ENCODE assay signal across 21 cellular contexts in the genomic region with DNA sequence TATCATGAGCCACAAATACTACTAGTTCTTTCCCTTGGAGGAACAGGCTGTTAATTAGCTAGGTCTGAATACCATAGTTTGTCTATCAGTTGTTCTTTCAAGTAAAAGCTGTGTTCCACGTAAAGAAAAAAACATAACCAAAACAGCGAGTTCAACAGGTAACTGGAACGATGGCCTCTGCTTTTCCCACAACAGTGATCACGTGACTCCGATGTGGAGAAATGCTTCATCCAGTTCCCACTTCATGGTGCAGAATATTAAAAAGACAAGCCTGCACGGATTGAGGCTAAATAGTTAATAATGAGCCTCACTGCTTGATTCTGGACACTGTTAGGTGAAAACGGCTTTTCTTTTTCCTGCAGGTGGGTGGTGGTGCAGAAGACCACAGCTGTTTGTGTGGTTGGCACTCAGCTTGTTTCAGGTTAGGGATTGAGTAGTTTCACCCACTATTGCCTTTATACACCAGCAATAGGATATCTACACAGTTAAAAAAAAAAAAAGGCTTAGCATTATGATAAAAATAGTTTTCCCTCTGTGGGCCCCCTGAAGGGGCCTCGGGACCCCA.
"Had no signal": no experiment of that assay in that cellular context is flagged by ENCODE, and none has a peak within 500 bp of the region (broad histone marks: within the 10 kb centered on the region; RNA-seq: fewer than 3 reads in every experiment).

No MANE protein-coding gene starts in this region.

- H3K36me3 ChIP-seq: MG63, WERI-Rb-1 had no signal

- H3K27me3 Mint-ChIP-seq: activated naive CD4-positive, alpha-beta T cell treated with anti-CD3 and anti-CD28 coated beads, Interleukin-2, amount 10 ng/mL, durations not matched to agents 7 days and 5 days had no signal

- H3K27ac ChIP-seq: SK-N-MC, WERI-Rb-1 had no signal

- ATAC-seq: activated CD4-positive, alpha-beta T cell treated with anti-CD3 and anti-CD28 coated beads for 36 hours; activated CD8-positive, alpha-beta T cell treated with anti-CD3 and anti-CD28 coated beads for 36 hours; activated T-cell treated with anti-CD3 and anti-CD28 coated beads, Interleukin-2, amount 50 U/mL, for 72 hours; PC-3 had no signal

- DNase-seq: activated CD4-positive, alpha-beta T cell treated with anti-CD3 and anti-CD28 coated beads for 36 hours; activated CD8-positive, alpha-beta memory T cell treated with anti-CD3 and anti-CD28 coated beads, Interleukin-2, amount 50 U/mL, for 4 hours; activated CD8-positive, alpha-beta T cell treated with anti-CD3 and anti-CD28 coated beads for 36 hours; activated gamma-delta T cell treated with Interleukin-2 at 50 U/mL for 16 hours; activated naive CD4-positive, alpha-beta T cell treated with anti-CD3 and anti-CD28 coated beads, Interleukin-2, amount 10 ng/mL, durations not matched to agents 7 days and 5 days; activated naive CD8-positive, alpha-beta T cell treated with anti-CD3 and anti-CD28 coated beads for 36 hours; activated T-cell treated with anti-CD3 and anti-CD28 coated beads, Interleukin-2, amount 50 U/mL, for 72 hours; cerebellar nuclear complex; MG63; MV-4-11; NCI-H1105; NCI-H1436; NCI-H1694 treated with DMSO at 0.1 percent for 48 hours; NCI-H2029 treated with DMSO at 0.1 percent for 48 hours; NCI-H510A treated with DMSO at 0.1 percent for 48 hours; PC-3; T-helper 1 cell; WERI-Rb-1 had no signal

- H3K9me3 Mint-ChIP-seq: activated CD8-positive, alpha-beta T cell treated with anti-CD3 and anti-CD28 coated beads for 36 hours; activated naive CD4-positive, alpha-beta T cell treated with anti-CD3 and anti-CD28 coated beads, Interleukin-2, amount 10 ng/mL, durations not matched to agents 7 days and 5 days; activated naive CD8-positive, alpha-beta T cell treated with anti-CD3 and anti-CD28 coated beads for 36 hours; activated T-cell treated with anti-CD3 and anti-CD28 coated beads, Interleukin-2, amount 50 U/mL, for 72 hours; activated T-helper 2 cell treated with anti-CD3 and anti-CD28 coated beads, Interferon-gamma antibody, Interleukin-2, Interleukin-4, amounts not matched to agents 10 μg/mL and 5 μg/mL and 100 μg/mL, durations not matched to agents 14 hours and 24 hours and 36 hours had no signal

- H3K4me1 Mint-ChIP-seq: activated CD4-positive, alpha-beta T cell treated with anti-CD3 and anti-CD28 coated beads for 36 hours; activated naive CD4-positive, alpha-beta T cell treated with anti-CD3 and anti-CD28 coated beads, Interleukin-2, amount 10 ng/mL, durations not matched to agents 7 days and 5 days; activated naive CD8-positive, alpha-beta T cell treated with anti-CD3 and anti-CD28 coated beads for 36 hours had no signal

- H3K36me3 Mint-ChIP-seq: activated naive CD4-positive, alpha-beta T cell treated with anti-CD3 and anti-CD28 coated beads, Interleukin-2, amount 10 ng/mL, durations not matched to agents 7 days and 5 days; activated naive CD8-positive, alpha-beta T cell treated with anti-CD3 and anti-CD28 coated beads for 36 hours had no signal

- H3K27ac Mint-ChIP-seq: activated CD4-positive, alpha-beta T cell treated with anti-CD3 and anti-CD28 coated beads for 36 hours; activated CD8-positive, alpha-beta T cell treated with anti-CD3 and anti-CD28 coated beads for 36 hours; activated naive CD4-positive, alpha-beta T cell treated with anti-CD3 and anti-CD28 coated beads, Interleukin-2, amount 10 ng/mL, durations not matched to agents 7 days and 5 days; activated naive CD8-positive, alpha-beta T cell treated with anti-CD3 and anti-CD28 coated beads for 36 hours; activated T-cell treated with anti-CD3 and anti-CD28 coated beads, Interleukin-2, amount 50 U/mL, for 72 hours; activated T-helper 2 cell treated with anti-CD3 and anti-CD28 coated beads, Interferon-gamma antibody, Interleukin-2, Interleukin-4, amounts not matched to agents 10 μg/mL and 5 μg/mL and 100 μg/mL, durations not matched to agents 14 hours and 24 hours and 36 hours had no signal

- H3K27me3 ChIP-seq: MG63 had no signal

- H3K9me3 ChIP-seq: MG63 had no signal

- FAIRE-seq: RCC 7860 had no signal

- H3K4me3 ChIP-seq: MG63, SK-N-MC had no signal

- H3K4me3 Mint-ChIP-seq: activated CD4-positive, alpha-beta T cell treated with anti-CD3 and anti-CD28 coated beads for 36 hours; activated CD8-positive, alpha-beta T cell treated with anti-CD3 and anti-CD28 coated beads for 36 hours; activated naive CD4-positive, alpha-beta T cell treated with anti-CD3 and anti-CD28 coated beads, Interleukin-2, amount 10 ng/mL, durations not matched to agents 7 days and 5 days; activated naive CD8-positive, alpha-beta T cell treated with anti-CD3 and anti-CD28 coated beads for 36 hours; activated T-cell treated with anti-CD3 and anti-CD28 coated beads, Interleukin-2, amount 50 U/mL, for 72 hours had no signal
